8 cellular contexts compared by ENCODE assay signal in genomic region chr17:80544655-80545498, GRCh38. TPM values are rescaled to one million over a fixed set of nuclear protein-coding genes. Genes with fewer than 3 reads are reported as not detected.
A peak's percentile ranks its signal among the peaks of the same experiment; 100 is the strongest.
DNase-seq lines count a peak whose midpoint lies in the region; ATAC-seq and TF ChIP-seq lines count a peak whose summit lies in the region.

RPTOR (plus strand) TSS chr17:80544838; CDS start chr17:80545630, 792 bp downstream.

- H3K36me3 ChIP-seq in ovary: no peaks in the 10 kb centered on the region
- no peaks in the 10 kb centered on the region for H3K36me3 ChIP-seq in thoracic aorta

- ATAC-seq in Right ventricle myocardium superior (ENCODE audit: poor library complexity): peak; percentile 100
- peak; percentile 90 for ATAC-seq in thoracic aorta (ENCODE audit: insufficient number of reproducible peaks, low FRiP score, low read depth)

- DNase-seq in D341Med (ENCODE audit: low spot score): peak; percentile 98
- peak; percentile 91 for DNase-seq in H4 (ENCODE audit: low spot score)
- peak; percentile 78 for DNase-seq in NCI-H128 (lab: John Stamatoyannopoulos, UW; ENCODE audit: unreplicated experiment)
- DNase-seq in SW480 (ENCODE audit: low spot score): peak; percentile 80
- peak; percentile 80 for DNase-seq in activated naive CD8-positive, alpha-beta T cell treated with anti-CD3 and anti-CD28 coated beads, Interleukin-2, amount 50 U/mL, for 16 hours (ENCODE audit: low read depth, low spot score)
- DNase-seq in Right ventricle myocardium superior: peak; percentile 93
- peak; percentile 85 to 93 (median 90) for DNase-seq in ovary
- peak; percentile 56 for DNase-seq in thoracic aorta (ENCODE audit: low spot score)

- peak within 1 kb of the TSS; percentile 4 to 46 for H3K27ac ChIP-seq in ovary
- H3K27ac ChIP-seq in thoracic aorta: peak within 1 kb of the TSS; percentile 73 to 79

- WGBS in ovary, 3 donors: 0 to 1% (median 0%) methylated on average over 47 to 49 of the region's 49 CpGs

- peak within 1 kb of the TSS; percentile 63 for H3K4me3 ChIP-seq in ovary
- peak within 1 kb of the TSS; percentile 99 for H3K4me3 ChIP-seq in thoracic aorta

- no peak for TF ChIP-seq POLR2A in ovary (IDR thresholded peaks at IDR 0.05)

- no peak for TF ChIP-seq CTCF in ovary (IDR thresholded peaks at IDR 0.05)
- TF ChIP-seq CTCF in thoracic aorta (IDR thresholded peaks at IDR 0.05): no peak

- H3K27me3 ChIP-seq in ovary (no peaks in the 10 kb centered on the region), thoracic aorta (replicated peaks; ENCODE audit: insufficient read depth) (no peaks in the 10 kb centered on the region)

- H3K4me1 ChIP-seq in ovary (ENCODE audit: insufficient read depth): peaks cover 4% of the 10 kb centered on the region
- H3K4me1 ChIP-seq in thoracic aorta (ENCODE audit: control insufficient read depth in 1 of 2, low read depth in 2 of 2): peaks cover 16 to 18% of the 10 kb centered on the region in 2 donors

- intact Hi-C loops in Right ventricle myocardium superior (cut with DNase I) (no loop called here), ovary (cut with DNase I) (no loop called here)

- no peak for TF ChIP-seq EP300 in ovary (IDR thresholded peaks at IDR 0.05)

- H3K9me3 ChIP-seq in ovary (no peaks in the 10 kb centered on the region), thoracic aorta (no peaks in the 10 kb centered on the region)

RNA-seq across cellular contexts. Expression of gene RPTOR, which starts in this region (rescaled TPM):
- total RNA-seq in H4 (2014; rRNA removed; shearing (Covaris generic)): 12.6 and 15.2 TPM in 2 replicates
- total RNA-seq in Right ventricle myocardium superior (19.0 TPM), ovary (10 to 100 TPM; 20.7 to 41.9 (median 31.4) TPM), thoracic aorta (10 to 100 TPM; 42.0 to 47.4 TPM)
- 10 to 100 TPM; 11.1 to 13.4 TPM for polyA plus RNA-seq in ovary

Comparison
In these comparisons a context has a peak if more than half of its experiments do, and no peak if none do; other contexts are left out.
1. Peak in every context shown above with its lines: DNase-seq, ATAC-seq, H3K4me3 ChIP-seq and H3K27ac ChIP-seq.